16 cellular contexts compared by ENCODE assay signal in genomic region chr4:111398906-111399330, GRCh38.
DNase-seq lines count a peak whose midpoint lies in the region; ATAC-seq and TF ChIP-seq lines count a peak whose summit lies in the region.
"Had no signal": no experiment of that assay in that cellular context is flagged by ENCODE, and none has a peak within 500 bp of the region (broad histone marks: within the 10 kb centered on the region; RNA-seq: fewer than 3 reads in every experiment).

No MANE protein-coding gene starts in this region.

- H3K4me1 ChIP-seq in BE2C (peaks cover 11% of the 10 kb centered on the region), mucosa of descending colon (ENCODE audit: low read depth) (no peaks in the 10 kb centered on the region)
- H3K4me1 ChIP-seq: BLaER1 had no signal

- H3K36me3 ChIP-seq in BE2C (no peaks in the 10 kb centered on the region), mucosa of descending colon (ENCODE audit: low read depth) (no peaks in the 10 kb centered on the region)
- H3K36me3 ChIP-seq: BLaER1, ovary had no signal

- no peak overlapping the region for H3K4me3 ChIP-seq in BE2C (ENCODE audit: low read depth, low read length)
- H3K4me3 ChIP-seq in fibroblast of mammary gland (ENCODE audit: control insufficient read depth, low read depth, low read length), result no peak overlapping the region
- H3K4me3 ChIP-seq in mucosa of descending colon, result no peak overlapping the region
- H3K4me3 ChIP-seq: BLaER1, lung, ovary had no signal

- TF ChIP-seq CTCF in BE2C (IDR thresholded peaks at IDR 0.05; ENCODE audit: low read depth, low read length) (no peak), fibroblast of mammary gland (conservative IDR thresholded peaks at IDR 0.05; ENCODE audit: control insufficient read depth, insufficient read depth, low read depth, low read length) (no peak), mucosa of descending colon (IDR thresholded peaks at IDR 0.05) (no peak)

- DNase-seq in BE2C (peak; percentile 49), NCI-H524 treated with DMSO at 0.1 percent for 48 hours (lab: John Stamatoyannopoulos, UW) (peak; percentile 23), fibroblast of mammary gland (ENCODE audit: low read depth) (peak; percentile 70), mucosa of descending colon (peak in 1 of 3 donors; percentile 5), T1000 (lab: John Stamatoyannopoulos, UW) (no peak)
- DNase-seq in activated CD8-positive, alpha-beta memory T cell treated with anti-CD3 and anti-CD28 coated beads, Interleukin-2, amount 50 U/mL, for 48 hours, result no peak
- DNase-seq in activated CD4-positive, alpha-beta T cell treated with anti-CD3 and anti-CD28 coated beads, Interleukin-2, amount 50 U/mL, for 1 hour, result no peak
- DNase-seq: cortex of kidney; NCI-H2029 treated with DMSO at 0.1 percent for 48 hours; PC-3; stimulated activated CD4-positive, alpha-beta T cell treated with anti-CD3 and anti-CD28 coated beads, Interleukin-2, amount 100 ng/mL, for 48 hours had no signal

- H3K27me3 ChIP-seq in BE2C, result no peaks in the 10 kb centered on the region
- H3K27me3 ChIP-seq: BLaER1, ovary had no signal

- H3K9me3 ChIP-seq in BE2C, result no peaks in the 10 kb centered on the region
- no peaks in the 10 kb centered on the region for H3K9me3 ChIP-seq in mucosa of descending colon
- H3K9me3 ChIP-seq: BLaER1, ovary had no signal

- ATAC-seq in mucosa of descending colon (peak; percentile 19), GM21360 (IDR thresholded peaks at IDR 0.05; ENCODE audit: unreplicated experiment) (no peak)
- ATAC-seq: PC-3; stimulated activated memory B cell treated with anti-CD40 and anti-IgM and Interleukin-4, amounts not matched to agents 10 μg/mL and 1 μg/mL and 100 μg/mL, for 72 hours had no signal

- intact Hi-C loops in mucosa of descending colon (cut with DNase I, micrococcal nuclease), result no loop called here

Comparison
In these comparisons a context has a peak if more than half of its experiments do, and no peak if none do; other contexts are left out.
1. DNase-seq: peak in BE2C (single experiment), NCI-H524 treated with DMSO at 0.1 percent for 48 hours (single experiment) and fibroblast of mammary gland (single experiment); none in activated CD8-positive, alpha-beta memory T cell treated with anti-CD3 and anti-CD28 coated beads, Interleukin-2, amount 50 U/mL, for 48 hours (single experiment), activated CD4-positive, alpha-beta T cell treated with anti-CD3 and anti-CD28 coated beads, Interleukin-2, amount 50 U/mL, for 1 hour (single experiment) and T1000 (single experiment).